38 cellular contexts compared by ENCODE assay signal in genomic region chr1:204738506-204738905, GRCh38. TPM values are rescaled to one million over a fixed set of nuclear protein-coding genes. Genes with fewer than 3 reads are reported as not detected.
"Had no signal": no experiment of that assay in that cellular context is flagged by ENCODE, and none has a peak within 500 bp of the region (broad histone marks: within the 10 kb centered on the region; RNA-seq: fewer than 3 reads in every experiment).

No MANE protein-coding gene starts in this region.

- ATAC-seq: activated CD4-positive, alpha-beta T cell treated with anti-CD3 and anti-CD28 coated beads for 36 hours; activated CD4-positive, CD25-positive, alpha-beta regulatory T cell treated with anti-CD3 and anti-CD28 coated beads, Interleukin-2, amount 50 U/mL, for 24 hours; activated CD8-positive, alpha-beta memory T cell treated with anti-CD3 and anti-CD28 coated beads, Interleukin-2, amount 10 ng/mL, durations not matched to agents 7 days and 5 days; activated CD8-positive, alpha-beta T cell treated with anti-CD3 and anti-CD28 coated beads, Interleukin-2, amount 10 ng/mL, durations not matched to agents 7 days and 5 days; activated naive CD8-positive, alpha-beta T cell treated with anti-CD3 and anti-CD28 coated beads, Interleukin-2, amount 50 U/mL, for 24 hours; WTC11 had no signal

- DNase-seq: activated CD4-positive, alpha-beta memory T cell treated with anti-CD3 and anti-CD28 coated beads, Interleukin-2, amount 10 ng/mL, durations not matched to agents 7 days and 5 days; activated CD4-positive, alpha-beta T cell treated with anti-CD3 and anti-CD28 coated beads for 1 hour; activated CD4-positive, alpha-beta T cell treated with anti-CD3 and anti-CD28 coated beads for 36 hours; activated CD4-positive, alpha-beta T cell treated with anti-CD3 and anti-CD28 coated beads for 48 hours; activated CD4-positive, alpha-beta T cell treated with anti-CD3 and anti-CD28 coated beads, Interleukin-2, amount 10 ng/mL, durations not matched to agents 7 days and 5 days; activated CD4-positive, alpha-beta T cell treated with anti-CD3 and anti-CD28 coated beads, Interleukin-2, amount 50 U/mL, for 48 hours; activated CD4-positive, CD25-positive, alpha-beta regulatory T cell; activated CD8-positive, alpha-beta memory T cell treated with anti-CD3 and anti-CD28 coated beads for 24 hours; activated CD8-positive, alpha-beta memory T cell treated with anti-CD3 and anti-CD28 coated beads, Interleukin-2, amount 10 ng/mL, durations not matched to agents 7 days and 5 days; activated CD8-positive, alpha-beta memory T cell treated with anti-CD3 and anti-CD28 coated beads, Interleukin-2, amount 50 U/mL, for 48 hours; activated CD8-positive, alpha-beta T cell treated with anti-CD3 and anti-CD28 coated beads, Interleukin-2, amount 10 ng/mL, durations not matched to agents 7 days and 5 days; activated effector memory CD4-positive, alpha-beta T cell treated with Interleukin-2 at 50 U/mL for 16 hours; activated gamma-delta T cell; activated naive CD4-positive, alpha-beta T cell treated with anti-CD3 and anti-CD28 coated beads, Interleukin-2, amount 10 ng/mL, durations not matched to agents 7 days and 5 days; activated naive CD4-positive, alpha-beta T cell treated with Interleukin-2 at 50 U/mL for 16 hours; activated naive CD8-positive, alpha-beta T cell treated with anti-CD3 and anti-CD28 coated beads, Interleukin-2, amount 10 ng/mL, durations not matched to agents 7 days and 5 days; activated naive CD8-positive, alpha-beta T cell treated with anti-CD3 and anti-CD28 coated beads, Interleukin-2, amount 50 U/mL, for 24 hours; activated T-cell treated with anti-CD3 and anti-CD28 coated beads, Interleukin-2, amount 50 U/mL, for 24 hours; activated T-cell treated with anti-CD3 and anti-CD28 coated beads, Interleukin-2, amount 50 U/mL, for 48 hours; amygdala; anterior cingulate cortex; caudate nucleus; cerebellar nuclear complex; T-helper 2 cell; T-helper 9 cell; WERI-Rb-1 had no signal

- H3K27ac Mint-ChIP-seq: activated CD4-positive, alpha-beta memory T cell treated with anti-CD3 and anti-CD28 coated beads, Interleukin-2, amount 10 ng/mL, durations not matched to agents 7 days and 5 days; activated CD4-positive, alpha-beta T cell treated with anti-CD3 and anti-CD28 coated beads for 36 hours; activated CD4-positive, alpha-beta T cell treated with anti-CD3 and anti-CD28 coated beads, Interleukin-2, amount 10 ng/mL, durations not matched to agents 7 days and 5 days; activated CD8-positive, alpha-beta memory T cell treated with anti-CD3 and anti-CD28 coated beads, Interleukin-2, amount 10 ng/mL, durations not matched to agents 7 days and 5 days; activated CD8-positive, alpha-beta T cell treated with anti-CD3 and anti-CD28 coated beads, Interleukin-2, amount 10 ng/mL, durations not matched to agents 7 days and 5 days; activated naive CD4-positive, alpha-beta T cell treated with anti-CD3 and anti-CD28 coated beads, Interleukin-2, amount 10 ng/mL, durations not matched to agents 7 days and 5 days; activated naive CD4-positive, alpha-beta T cell treated with anti-CD3 and anti-CD28 coated beads, Interleukin-2, amount 50 U/mL, for 24 hours; activated naive CD8-positive, alpha-beta T cell; activated naive CD8-positive, alpha-beta T cell treated with anti-CD3 and anti-CD28 coated beads, Interleukin-2, amount 10 ng/mL, durations not matched to agents 7 days and 5 days; activated naive CD8-positive, alpha-beta T cell treated with anti-CD3 and anti-CD28 coated beads, Interleukin-2, amount 50 U/mL, for 24 hours; activated T-cell treated with anti-CD3 and anti-CD28 coated beads, Interleukin-2, amount 50 U/mL, for 24 hours; activated T-helper 2 cell treated with anti-CD3 and anti-CD28 coated beads, Interferon-gamma antibody, Interleukin-2, Interleukin-4, amounts not matched to agents 10 μg/mL and 5 μg/mL and 100 μg/mL, durations not matched to agents 14 hours and 24 hours and 36 hours; brain; T-helper 1 cell treated with Interleukin-12 subunit alpha and Interleukin-12 subunit beta and Interleukin-4 antibody, amounts not matched to agents 30 μg/mL and 1 μg/mL, for 36 hours; T-helper 2 cell treated with Interferon-gamma antibody and Interleukin-4, amounts not matched to agents 5 μg/mL and 100 μg/mL, for 36 hours; WTC11 had no signal

- H3K27me3 ChIP-seq: ascending aorta had no signal

- H3K4me1 ChIP-seq: ascending aorta had no signal

- FAIRE-seq: bronchial epithelial cell had no signal

- H3K27ac ChIP-seq: ascending aorta, cardiac muscle cell, WERI-Rb-1 had no signal

- H3K36me3 Mint-ChIP-seq: activated CD8-positive, alpha-beta memory T cell treated with anti-CD3 and anti-CD28 coated beads, Interleukin-2, amount 10 ng/mL, durations not matched to agents 7 days and 5 days; activated naive CD4-positive, alpha-beta T cell treated with anti-CD3 and anti-CD28 coated beads, Interleukin-2, amount 10 ng/mL, durations not matched to agents 7 days and 5 days; activated naive CD8-positive, alpha-beta T cell treated with anti-CD3 and anti-CD28 coated beads, Interleukin-2, amount 10 ng/mL, durations not matched to agents 7 days and 5 days; brain had no signal

- H3K4me1 Mint-ChIP-seq: activated CD4-positive, alpha-beta memory T cell treated with anti-CD3 and anti-CD28 coated beads, Interleukin-2, amount 10 ng/mL, durations not matched to agents 7 days and 5 days; activated CD4-positive, alpha-beta T cell treated with anti-CD3 and anti-CD28 coated beads for 36 hours; activated CD4-positive, alpha-beta T cell treated with anti-CD3 and anti-CD28 coated beads, Interleukin-2, amount 10 ng/mL, durations not matched to agents 7 days and 5 days; activated CD8-positive, alpha-beta memory T cell treated with anti-CD3 and anti-CD28 coated beads, Interleukin-2, amount 10 ng/mL, durations not matched to agents 7 days and 5 days; activated naive CD4-positive, alpha-beta T cell treated with anti-CD3 and anti-CD28 coated beads, Interleukin-2, amount 10 ng/mL, durations not matched to agents 7 days and 5 days; activated naive CD4-positive, alpha-beta T cell treated with anti-CD3 and anti-CD28 coated beads, Interleukin-2, amount 50 U/mL, for 24 hours; activated naive CD8-positive, alpha-beta T cell treated with anti-CD3 and anti-CD28 coated beads, Interleukin-2, amount 10 ng/mL, durations not matched to agents 7 days and 5 days; activated naive CD8-positive, alpha-beta T cell treated with anti-CD3 and anti-CD28 coated beads, Interleukin-2, amount 50 U/mL, for 24 hours; central memory CD8-positive, alpha-beta T cell had no signal

- H3K36me3 ChIP-seq: ascending aorta, cardiac muscle cell, WERI-Rb-1 had no signal

- H3K4me3 ChIP-seq: ascending aorta, cardiac muscle cell had no signal

- H3K4me3 Mint-ChIP-seq: activated CD4-positive, alpha-beta memory T cell treated with anti-CD3 and anti-CD28 coated beads, Interleukin-2, amount 10 ng/mL, durations not matched to agents 7 days and 5 days; activated CD4-positive, alpha-beta T cell treated with anti-CD3 and anti-CD28 coated beads for 36 hours; activated CD4-positive, alpha-beta T cell treated with anti-CD3 and anti-CD28 coated beads, Interleukin-2, amount 10 ng/mL, durations not matched to agents 7 days and 5 days; activated CD8-positive, alpha-beta memory T cell treated with anti-CD3 and anti-CD28 coated beads, Interleukin-2, amount 10 ng/mL, durations not matched to agents 7 days and 5 days; activated CD8-positive, alpha-beta T cell treated with anti-CD3 and anti-CD28 coated beads, Interleukin-2, amount 10 ng/mL, durations not matched to agents 7 days and 5 days; activated naive CD4-positive, alpha-beta T cell treated with anti-CD3 and anti-CD28 coated beads, Interleukin-2, amount 10 ng/mL, durations not matched to agents 7 days and 5 days; activated naive CD4-positive, alpha-beta T cell treated with anti-CD3 and anti-CD28 coated beads, Interleukin-2, amount 50 U/mL, for 24 hours; activated naive CD8-positive, alpha-beta T cell; activated naive CD8-positive, alpha-beta T cell treated with anti-CD3 and anti-CD28 coated beads, Interleukin-2, amount 10 ng/mL, durations not matched to agents 7 days and 5 days; activated naive CD8-positive, alpha-beta T cell treated with anti-CD3 and anti-CD28 coated beads, Interleukin-2, amount 50 U/mL, for 24 hours; activated T-cell treated with anti-CD3 and anti-CD28 coated beads, Interleukin-2, amount 50 U/mL, for 24 hours; central memory CD8-positive, alpha-beta T cell; T-helper 1 cell treated with Interleukin-12 subunit alpha and Interleukin-12 subunit beta and Interleukin-4 antibody, amounts not matched to agents 30 μg/mL and 1 μg/mL, for 36 hours; T-helper 2 cell treated with Interferon-gamma antibody and Interleukin-4, amounts not matched to agents 5 μg/mL and 100 μg/mL, for 36 hours; WTC11 had no signal

RNA-seq across cellular contexts. Expression of gene LRRN2, which starts 53.0 kb away (rescaled TPM):
- total RNA-seq: activated CD4-positive, alpha-beta T cell treated with anti-CD3 and anti-CD28 coated beads, Interleukin-2, amount 10 ng/mL, durations not matched to agents 7 days and 5 days; activated CD8-positive, alpha-beta memory T cell treated with anti-CD3 and anti-CD28 coated beads, Interleukin-2, amount 10 ng/mL, durations not matched to agents 7 days and 5 days; activated CD8-positive, alpha-beta T cell treated with anti-CD3 and anti-CD28 coated beads, Interleukin-2, amount 10 ng/mL, durations not matched to agents 7 days and 5 days; activated naive CD8-positive, alpha-beta T cell treated with anti-CD3 and anti-CD28 coated beads, Interleukin-2, amount 10 ng/mL, durations not matched to agents 7 days and 5 days; activated T-helper 2 cell treated with anti-CD3 and anti-CD28 coated beads, Interferon-gamma antibody, Interleukin-2, Interleukin-4, amounts not matched to agents 10 μg/mL and 5 μg/mL and 100 μg/mL, durations not matched to agents 14 hours and 24 hours and 36 hours; bronchial epithelial cell had no signal
